In the genomic region with DNA sequence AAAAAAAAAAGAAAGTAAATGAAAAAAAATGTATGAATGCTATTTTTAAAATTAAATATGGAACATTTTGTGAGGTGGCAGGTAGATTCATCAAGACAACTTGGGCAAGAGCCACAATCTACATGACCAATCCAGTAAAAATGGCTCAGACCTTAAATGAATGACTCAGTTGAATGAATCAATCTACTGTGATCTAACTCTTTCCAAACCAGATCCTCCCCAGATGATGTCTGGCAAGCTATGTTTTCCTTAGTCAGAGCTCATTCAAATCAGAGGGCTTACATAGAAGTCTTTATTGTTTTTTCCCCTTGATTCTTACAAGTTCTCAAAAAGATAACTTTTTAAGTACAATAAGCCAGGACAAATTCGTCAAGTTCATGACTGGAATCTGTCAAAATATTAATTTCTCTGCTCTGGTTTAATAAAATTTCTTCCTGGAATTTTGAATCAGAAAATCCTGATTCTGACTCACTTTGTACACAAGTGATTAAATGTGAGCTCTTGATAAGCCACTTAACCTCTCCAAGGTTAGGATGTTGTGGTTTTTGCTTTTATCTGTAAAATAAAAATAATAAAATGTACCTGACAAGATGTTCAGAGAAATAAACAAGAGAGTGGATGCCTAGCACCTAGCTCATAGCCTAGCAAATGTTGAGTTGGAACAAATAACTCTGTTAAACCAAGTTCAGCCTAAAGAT, we compare ENCODE assay signal across 1 cellular context.
TF ChIP-seq lines count a peak whose summit lies in the region.

No MANE protein-coding gene starts in this region.

TF ChIP-seq in WTC11, 78 proteins besides CTCF, POLR2A, EP300 and RAD21 (continued from another document):
- TF ChIP-seq, protein P1, sequence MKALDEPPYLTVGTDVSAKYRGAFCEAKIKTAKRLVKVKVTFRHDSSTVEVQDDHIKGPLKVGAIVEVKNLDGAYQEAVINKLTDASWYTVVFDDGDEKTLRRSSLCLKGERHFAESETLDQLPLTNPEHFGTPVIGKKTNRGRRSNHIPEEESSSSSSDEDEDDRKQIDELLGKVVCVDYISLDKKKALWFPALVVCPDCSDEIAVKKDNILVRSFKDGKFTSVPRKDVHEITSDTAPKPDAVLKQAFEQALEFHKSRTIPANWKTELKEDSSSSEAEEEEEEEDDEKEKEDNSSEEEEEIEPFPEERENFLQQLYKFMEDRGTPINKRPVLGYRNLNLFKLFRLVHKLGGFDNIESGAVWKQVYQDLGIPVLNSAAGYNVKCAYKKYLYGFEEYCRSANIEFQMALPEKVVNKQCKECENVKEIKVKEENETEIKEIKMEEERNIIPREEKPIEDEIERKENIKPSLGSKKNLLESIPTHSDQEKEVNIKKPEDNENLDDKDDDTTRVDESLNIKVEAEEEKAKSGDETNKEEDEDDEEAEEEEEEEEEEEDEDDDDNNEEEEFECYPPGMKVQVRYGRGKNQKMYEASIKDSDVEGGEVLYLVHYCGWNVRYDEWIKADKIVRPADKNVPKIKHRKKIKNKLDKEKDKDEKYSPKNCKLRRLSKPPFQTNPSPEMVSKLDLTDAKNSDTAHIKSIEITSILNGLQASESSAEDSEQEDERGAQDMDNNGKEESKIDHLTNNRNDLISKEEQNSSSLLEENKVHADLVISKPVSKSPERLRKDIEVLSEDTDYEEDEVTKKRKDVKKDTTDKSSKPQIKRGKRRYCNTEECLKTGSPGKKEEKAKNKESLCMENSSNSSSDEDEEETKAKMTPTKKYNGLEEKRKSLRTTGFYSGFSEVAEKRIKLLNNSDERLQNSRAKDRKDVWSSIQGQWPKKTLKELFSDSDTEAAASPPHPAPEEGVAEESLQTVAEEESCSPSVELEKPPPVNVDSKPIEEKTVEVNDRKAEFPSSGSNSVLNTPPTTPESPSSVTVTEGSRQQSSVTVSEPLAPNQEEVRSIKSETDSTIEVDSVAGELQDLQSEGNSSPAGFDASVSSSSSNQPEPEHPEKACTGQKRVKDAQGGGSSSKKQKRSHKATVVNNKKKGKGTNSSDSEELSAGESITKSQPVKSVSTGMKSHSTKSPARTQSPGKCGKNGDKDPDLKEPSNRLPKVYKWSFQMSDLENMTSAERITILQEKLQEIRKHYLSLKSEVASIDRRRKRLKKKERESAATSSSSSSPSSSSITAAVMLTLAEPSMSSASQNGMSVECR (CRISPR knock-in tag; IDR thresholded peaks at IDR 0.05; ENCODE audit: borderline replicate concordance), result no peak
- TF ChIP-seq, protein P2, sequence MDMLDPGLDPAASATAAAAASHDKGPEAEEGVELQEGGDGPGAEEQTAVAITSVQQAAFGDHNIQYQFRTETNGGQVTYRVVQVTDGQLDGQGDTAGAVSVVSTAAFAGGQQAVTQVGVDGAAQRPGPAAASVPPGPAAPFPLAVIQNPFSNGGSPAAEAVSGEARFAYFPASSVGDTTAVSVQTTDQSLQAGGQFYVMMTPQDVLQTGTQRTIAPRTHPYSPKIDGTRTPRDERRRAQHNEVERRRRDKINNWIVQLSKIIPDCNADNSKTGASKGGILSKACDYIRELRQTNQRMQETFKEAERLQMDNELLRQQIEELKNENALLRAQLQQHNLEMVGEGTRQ (CRISPR knock-in tag; IDR thresholded peaks at IDR 0.05), result no peak
- no peak for TF ChIP-seq ZNF416 (CRISPR knock-in tag; IDR thresholded peaks at IDR 0.05)
- TF ChIP-seq, protein P3, sequence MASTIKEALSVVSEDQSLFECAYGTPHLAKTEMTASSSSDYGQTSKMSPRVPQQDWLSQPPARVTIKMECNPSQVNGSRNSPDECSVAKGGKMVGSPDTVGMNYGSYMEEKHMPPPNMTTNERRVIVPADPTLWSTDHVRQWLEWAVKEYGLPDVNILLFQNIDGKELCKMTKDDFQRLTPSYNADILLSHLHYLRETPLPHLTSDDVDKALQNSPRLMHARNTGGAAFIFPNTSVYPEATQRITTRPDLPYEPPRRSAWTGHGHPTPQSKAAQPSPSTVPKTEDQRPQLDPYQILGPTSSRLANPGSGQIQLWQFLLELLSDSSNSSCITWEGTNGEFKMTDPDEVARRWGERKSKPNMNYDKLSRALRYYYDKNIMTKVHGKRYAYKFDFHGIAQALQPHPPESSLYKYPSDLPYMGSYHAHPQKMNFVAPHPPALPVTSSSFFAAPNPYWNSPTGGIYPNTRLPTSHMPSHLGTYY (CRISPR knock-in tag; IDR thresholded peaks at IDR 0.05), result no peak
- TF ChIP-seq GABPB1 (CRISPR knock-in tag; IDR thresholded peaks at IDR 0.05), result no peak
- no peak for TF ChIP-seq ESRRA (CRISPR knock-in tag; IDR thresholded peaks at IDR 0.05; ENCODE audit: borderline replicate concordance)
- TF ChIP-seq NR1H2 (CRISPR knock-in tag; IDR thresholded peaks at IDR 0.05), result no peak
